Comparison of ENCODE assay signal across 8 cellular contexts in the genomic region with DNA sequence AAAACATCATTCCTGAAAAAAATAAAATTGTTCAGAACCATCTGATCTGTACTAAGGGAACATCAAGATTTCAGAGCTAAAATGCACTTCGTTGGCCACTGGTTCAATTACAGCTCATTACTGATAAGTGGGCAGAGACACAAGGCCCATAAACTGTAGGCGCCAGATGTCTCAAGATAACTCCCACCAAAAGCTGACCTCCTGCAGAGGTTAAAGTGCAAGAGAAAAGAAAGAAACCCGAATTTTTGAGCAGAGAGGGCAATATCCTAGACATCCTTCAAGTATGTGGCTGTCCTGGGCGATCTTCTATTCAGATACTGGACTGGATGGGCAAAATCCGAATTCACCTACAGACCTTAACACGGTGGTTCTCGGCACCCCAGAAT. TPM values are rescaled to one million over a fixed set of nuclear protein-coding genes. Genes with fewer than 3 reads are reported as not detected.
DNase-seq lines count a peak whose midpoint lies in the region; ATAC-seq and TF ChIP-seq lines count a peak whose summit lies in the region.

No MANE protein-coding gene starts in this region.

- DNase-seq in NCI-H748 (lab: John Stamatoyannopoulos, UW; ENCODE audit: unreplicated experiment) (peak; percentile 63), natural killer cell (no peak), Ammon's horn (ENCODE audit: low spot score) (no peak), OCI-M2 (lab: John Stamatoyannopoulos, UW; ENCODE audit: unreplicated experiment) (no peak), HCEC 1CT (no peak)

- peaks cover 13% of the 10 kb centered on the region for H3K36me3 ChIP-seq in DOHH2 (ENCODE audit: control insufficient read depth, low read length)

- ATAC-seq in natural killer cell (no peak), HG02642 (IDR thresholded peaks at IDR 0.05; ENCODE audit: poor library complexity, unreplicated experiment) (no peak)

- H3K79me2 ChIP-seq in DOHH2 (ENCODE audit: control insufficient read depth, low read length) = peaks cover 50% of the 10 kb centered on the region

- no peaks in the 10 kb centered on the region for H4K20me1 ChIP-seq in DOHH2 (ENCODE audit: control insufficient read depth, insufficient read depth, low read depth, low read length)

- intact Hi-C loops in dendritic cell treated with granulocyte-macrophage colony-stimulating factor and Interleukin-4, amounts not matched to agents 40 ng/mL and 50 ng/mL, for 4 days (cut with micrococcal nuclease) = no loop called here
- intact Hi-C loops in natural killer cell (cut with micrococcal nuclease) = no loop called here

- H3K27ac Mint-ChIP-seq in dendritic cell treated with granulocyte-macrophage colony-stimulating factor and Interleukin-4, amounts not matched to agents 40 ng/mL and 50 ng/mL, for 4 days = peak overlapping the region; percentile 98
- H3K27ac Mint-ChIP-seq in natural killer cell = peak overlapping the region; percentile 89 to 93

- TF ChIP-seq CTCF in DOHH2 (IDR thresholded peaks at IDR 0.05; ENCODE audit: low read depth, low read length, poor library complexity, severe bottlenecking) (no peak), natural killer cell (IDR thresholded peaks at IDR 0.05) (no peak)

- peak overlapping the region; percentile 68 for H3K27ac ChIP-seq in DOHH2 (ENCODE audit: low read depth, low read length)

- peaks cover 4% of the 10 kb centered on the region; the same call in 1 of the 2 replicates for H3F3A ChIP-seq in DOHH2 (ENCODE audit: control insufficient read depth, insufficient read depth)

- H3K4me2 ChIP-seq in DOHH2 (ENCODE audit: low read length) = peak overlapping the region; percentile 79

- H3K27me3 Mint-ChIP-seq in dendritic cell treated with granulocyte-macrophage colony-stimulating factor and Interleukin-4, amounts not matched to agents 40 ng/mL and 50 ng/mL, for 4 days = no peaks in the 10 kb centered on the region
- peaks cover 4 to 6% of the 10 kb centered on the region in 2 donors for H3K27me3 Mint-ChIP-seq in natural killer cell (ENCODE audit: low read depth in 2 of 2)

- H3K9me3 ChIP-seq in DOHH2 (ENCODE audit: control insufficient read depth, insufficient read depth, low read length) = no peaks in the 10 kb centered on the region

- no peaks in the 10 kb centered on the region for H3K9me3 Mint-ChIP-seq in dendritic cell treated with granulocyte-macrophage colony-stimulating factor and Interleukin-4, amounts not matched to agents 40 ng/mL and 50 ng/mL, for 4 days
- H3K9me3 Mint-ChIP-seq in natural killer cell = no peaks in the 10 kb centered on the region

- peaks cover 18% of the 10 kb centered on the region for H3K4me1 Mint-ChIP-seq in dendritic cell treated with granulocyte-macrophage colony-stimulating factor and Interleukin-4, amounts not matched to agents 40 ng/mL and 50 ng/mL, for 4 days (ENCODE audit: low read depth)
- peaks cover 12 to 18% of the 10 kb centered on the region in 2 donors for H3K4me1 Mint-ChIP-seq in natural killer cell

- H3K4me3 ChIP-seq in DOHH2 (ENCODE audit: low read length) = peak overlapping the region; percentile 90

- peaks cover 46% of the 10 kb centered on the region for H3K4me1 ChIP-seq in DOHH2 (ENCODE audit: control insufficient read depth, low read length)

- H3K27me3 ChIP-seq in DOHH2 (ENCODE audit: control insufficient read depth, low read length) = no peaks in the 10 kb centered on the region

- H3K4me3 Mint-ChIP-seq in dendritic cell treated with granulocyte-macrophage colony-stimulating factor and Interleukin-4, amounts not matched to agents 40 ng/mL and 50 ng/mL, for 4 days = peak overlapping the region; percentile 92
- peak overlapping the region; percentile 97 for H3K4me3 Mint-ChIP-seq in natural killer cell

- peaks cover 8% of the 10 kb centered on the region for H3K36me3 Mint-ChIP-seq in dendritic cell treated with granulocyte-macrophage colony-stimulating factor and Interleukin-4, amounts not matched to agents 40 ng/mL and 50 ng/mL, for 4 days (ENCODE audit: low read depth)
- no peaks in the 10 kb centered on the region for H3K36me3 Mint-ChIP-seq in natural killer cell

- H3K9me2 ChIP-seq in DOHH2 (replicated peaks; ENCODE audit: control insufficient read depth, low read length) = no peaks in the 10 kb centered on the region

RNA-seq across cellular contexts. Expression of a gene that starts 0.7 kb away (rescaled TPM):
- 10 to 100 TPM in 1 of 3 donors, 1 to 10 TPM in 2; 8.8 to 13.4 (median 9.7) TPM for total RNA-seq in natural killer cell
